26 cellular contexts compared by ENCODE assay signal in genomic region chr1:117161887-117162286, GRCh38. TPM values are rescaled to one million over a fixed set of nuclear protein-coding genes. Genes with fewer than 3 reads are reported as not detected.
DNase-seq lines count a peak whose midpoint lies in the region; ATAC-seq and TF ChIP-seq lines count a peak whose summit lies in the region.
"Had no signal": no experiment of that assay in that cellular context is flagged by ENCODE, and none has a peak within 500 bp of the region (broad histone marks: within the 10 kb centered on the region; RNA-seq: fewer than 3 reads in every experiment).

No MANE protein-coding gene starts in this region.

- no peaks in the 10 kb centered on the region for H3K9me3 ChIP-seq in mucosa of descending colon
- H3K9me3 ChIP-seq: SJSA1 had no signal

- peaks cover 23 to 28% of the 10 kb centered on the region in 2 donors for H3K27me3 Mint-ChIP-seq in natural killer cell treated with Interleukin-12 subunit alpha and Interleukin-12 subunit beta and Interleukin-15 and Interleukin-18, amount 100 ng/mL, for 72 hours
- H3K27me3 Mint-ChIP-seq: type B pancreatic cell had no signal

- H3K27ac Mint-ChIP-seq in natural killer cell treated with Interleukin-12 subunit alpha and Interleukin-12 subunit beta and Interleukin-15 and Interleukin-18, amount 100 ng/mL, for 72 hours = no peak overlapping the region
- H3K27ac Mint-ChIP-seq: T-helper 1 cell treated with Interleukin-12 subunit alpha and Interleukin-12 subunit beta and Interleukin-4 antibody, amounts not matched to agents 30 μg/mL and 1 μg/mL, for 36 hours; type B pancreatic cell had no signal

- H3K36me3 ChIP-seq in mucosa of descending colon (ENCODE audit: low read depth) = no peaks in the 10 kb centered on the region
- H3K36me3 ChIP-seq: SJSA1 had no signal

- H3K4me1 ChIP-seq in mucosa of descending colon (ENCODE audit: low read depth) = peaks cover 3% of the 10 kb centered on the region
- H3K4me1 ChIP-seq: SJSA1 had no signal

- no peaks in the 10 kb centered on the region for H3K36me3 Mint-ChIP-seq in natural killer cell treated with Interleukin-12 subunit alpha and Interleukin-12 subunit beta and Interleukin-15 and Interleukin-18, amount 100 ng/mL, for 72 hours
- H3K36me3 Mint-ChIP-seq: brain had no signal

- no peaks in the 10 kb centered on the region for H3K4me1 Mint-ChIP-seq in natural killer cell treated with Interleukin-12 subunit alpha and Interleukin-12 subunit beta and Interleukin-15 and Interleukin-18, amount 100 ng/mL, for 72 hours (ENCODE audit: low read depth in 2 of 2)

- peak; percentile 65 for ATAC-seq in mucosa of descending colon
- ATAC-seq in natural killer cell treated with Interleukin-12 subunit alpha and Interleukin-12 subunit beta and Interleukin-15 and Interleukin-18, amount 100 ng/mL, for 72 hours = no peak
- no peak for ATAC-seq in GM21423 (IDR thresholded peaks at IDR 0.05; ENCODE audit: unreplicated experiment)
- ATAC-seq: activated T-cell treated with anti-CD3 and anti-CD28 coated beads, Interleukin-2, amount 50 U/mL, for 4 hours; left ventricle myocardium superior; Panc1 had no signal

- DNase-seq in COLO668 (lab: John Stamatoyannopoulos, UW; ENCODE audit: unreplicated experiment) (peak; percentile 54), NCI-H524 treated with DMSO at 0.1 percent for 48 hours (lab: John Stamatoyannopoulos, UW) (peak; percentile 66), epithelial cell of proximal tubule (ENCODE audit: low read depth) (peak; percentile 83), mucosa of descending colon (no peak), NCI-H748 treated with DMSO at 0.1 percent for 48 hours (lab: John Stamatoyannopoulos, UW) (no peak)
- no peak for DNase-seq in natural killer cell treated with Interleukin-12 subunit alpha and Interleukin-12 subunit beta and Interleukin-15 and Interleukin-18, amount 100 ng/mL, for 72 hours (ENCODE audit: low spot score)
- DNase-seq in activated CD4-positive, CD25-positive, alpha-beta regulatory T cell treated with anti-CD3 and anti-CD28 coated beads, Interleukin-2, amount 50 U/mL, for 72 hours = no peak
- DNase-seq: activated CD4-positive, alpha-beta T cell treated with anti-CD3 and anti-CD28 coated beads for 48 hours; activated T-cell treated with anti-CD3 and anti-CD28 coated beads, Interleukin-2, amount 50 U/mL, for 4 hours; COR-L47; EL; H9; left ventricle myocardium superior; NCI-H1048; NCI-H187; NCI-H2227 treated with DMSO at 0.1 percent for 48 hours had no signal

- TF ChIP-seq CTCF in epithelial cell of proximal tubule (conservative IDR thresholded peaks at IDR 0.05; ENCODE audit: low read depth, low read length) (no peak), mucosa of descending colon (IDR thresholded peaks at IDR 0.05) (no peak)

- H3K4me3 Mint-ChIP-seq in natural killer cell treated with Interleukin-12 subunit alpha and Interleukin-12 subunit beta and Interleukin-15 and Interleukin-18, amount 100 ng/mL, for 72 hours = no peak overlapping the region
- H3K4me3 Mint-ChIP-seq: activated T-cell treated with anti-CD3 and anti-CD28 coated beads, Interleukin-2, amount 50 U/mL, for 4 hours; brain; H9; T-helper 1 cell treated with Interleukin-12 subunit alpha and Interleukin-12 subunit beta and Interleukin-4 antibody, amounts not matched to agents 30 μg/mL and 1 μg/mL, for 36 hours; type B pancreatic cell had no signal

- H3K4me3 ChIP-seq in epithelial cell of proximal tubule (ENCODE audit: low read depth, low read length) = no peak overlapping the region
- H3K4me3 ChIP-seq in mucosa of descending colon = no peak overlapping the region
- H3K4me3 ChIP-seq: SJSA1 had no signal

- H3K9me3 Mint-ChIP-seq in natural killer cell treated with Interleukin-12 subunit alpha and Interleukin-12 subunit beta and Interleukin-15 and Interleukin-18, amount 100 ng/mL, for 72 hours = no peaks in the 10 kb centered on the region
- H3K9me3 Mint-ChIP-seq: activated T-cell treated with anti-CD3 and anti-CD28 coated beads, Interleukin-2, amount 50 U/mL, for 4 hours; T-helper 1 cell treated with Interleukin-12 subunit alpha and Interleukin-12 subunit beta and Interleukin-4 antibody, amounts not matched to agents 30 μg/mL and 1 μg/mL, for 36 hours; type B pancreatic cell had no signal

- intact Hi-C loops in mucosa of descending colon (cut with DNase I, micrococcal nuclease) = no loop called here

RNA-seq across cellular contexts. Expression of gene TRIM45, which starts 40.3 kb away (rescaled TPM):
- total RNA-seq in epithelial cell of proximal tubule (5.1 and 8.2 TPM in 2 replicates), mucosa of descending colon (1 to 10 TPM; 2.0 to 2.9 (median 2.5) TPM)
- total RNA-seq in natural killer cell treated with Interleukin-12 subunit alpha and Interleukin-12 subunit beta and Interleukin-15 and Interleukin-18, amount 100 ng/mL, for 72 hours = 1 to 10 TPM in 1 of 2 donors, under 1 TPM in 1; 0.86 to 1.6 TPM

RNA-seq across cellular contexts. Expression of gene VTCN1, which starts 48.8 kb away (rescaled TPM):
- total RNA-seq in epithelial cell of proximal tubule = 1.2 and 4.3 TPM in 2 replicates
- total RNA-seq in mucosa of descending colon = not detected
- not detected for total RNA-seq in natural killer cell treated with Interleukin-12 subunit alpha and Interleukin-12 subunit beta and Interleukin-15 and Interleukin-18, amount 100 ng/mL, for 72 hours
- total RNA-seq: activated T-cell treated with anti-CD3 and anti-CD28 coated beads, Interleukin-2, amount 50 U/mL, for 4 hours; endothelial cell of umbilical vein; left ventricle myocardium superior; LHCN-M2; pulmonary artery endothelial cell; SJSA1; skeletal muscle tissue had no signal

Comparison
In these comparisons a context has a peak if more than half of its experiments do, and no peak if none do; other contexts are left out.
1. DNase-seq: peak in COLO668 (single experiment), NCI-H524 treated with DMSO at 0.1 percent for 48 hours (single experiment) and epithelial cell of proximal tubule (single experiment); none in mucosa of descending colon (0 of 3), natural killer cell treated with Interleukin-12 subunit alpha and Interleukin-12 subunit beta and Interleukin-15 and Interleukin-18, amount 100 ng/mL, for 72 hours (single experiment), activated CD4-positive, CD25-positive, alpha-beta regulatory T cell treated with anti-CD3 and anti-CD28 coated beads, Interleukin-2, amount 50 U/mL, for 72 hours (single experiment) and NCI-H748 treated with DMSO at 0.1 percent for 48 hours (single experiment).